13 cellular contexts compared by ENCODE assay signal in the genomic region with DNA sequence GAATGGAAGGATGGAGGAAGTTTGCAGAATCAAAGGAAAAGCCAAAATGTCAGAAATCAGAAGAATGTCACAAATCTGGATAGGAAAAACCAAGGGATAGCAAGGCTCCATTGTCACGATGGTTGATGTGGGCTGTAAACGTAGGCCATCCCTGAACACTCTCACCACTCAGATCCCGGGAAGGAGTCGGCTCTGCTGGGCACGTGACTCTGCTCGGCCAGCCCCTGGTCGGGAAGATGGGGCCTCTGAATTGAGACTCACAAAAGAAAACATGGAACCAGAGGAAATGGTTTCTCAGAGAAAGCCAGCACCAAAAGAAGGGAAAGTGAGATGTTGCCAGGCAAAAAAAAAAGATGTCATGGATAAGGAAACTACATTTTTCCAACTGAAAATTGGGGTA. TPM values are rescaled to one million over a fixed set of nuclear protein-coding genes. Genes with fewer than 3 reads are reported as not detected.
A peak's percentile ranks its signal among the peaks of the same experiment; 100 is the strongest.
DNase-seq lines count a peak whose midpoint lies in the region; ATAC-seq and TF ChIP-seq lines count a peak whose summit lies in the region.
"Had no signal": no experiment of that assay in that cellular context is flagged by ENCODE, and none has a peak within 500 bp of the region (broad histone marks: within the 10 kb centered on the region; RNA-seq: fewer than 3 reads in every experiment).

No MANE protein-coding gene starts in this region.

- intact Hi-C loops in psoas muscle (cut with DNase I) (no loop called here), Caco-2 (cut with micrococcal nuclease; ENCODE audit: unreplicated experiment) (no loop called here), esophagus squamous epithelium (cut with DNase I) (no loop called here)

- DNase-seq in GM23338 (ENCODE audit: low spot score) (no peak), NCI-H2227 (lab: John Stamatoyannopoulos, UW; ENCODE audit: unreplicated experiment) (peak; percentile 47), psoas muscle (no peak), Caco-2 (no peak), esophagus squamous epithelium (lab: John Stamatoyannopoulos, UW) (no peak)
- DNase-seq in naive thymus-derived CD8-positive, alpha-beta T cell: no peak
- DNase-seq: GF-D8, MV-4-11, NCI-H1930 had no signal

- H3K36me3 Mint-ChIP-seq in GM23338 (ENCODE audit: low read depth) (no peaks in the 10 kb centered on the region; the same call in 2 of the 3 replicates), Caco-2 (ENCODE audit: insufficient read depth, unreplicated experiment) (no peaks in the 10 kb centered on the region)
- H3K36me3 Mint-ChIP-seq in naive thymus-derived CD8-positive, alpha-beta T cell: peaks cover 15 to 91% (median 61%) of the 10 kb centered on the region in 3 donors

- BruUV-seq in Caco-2 (replicated peaks; lab: Mats Ljungman, UMichigan): no TSS peak

- H3K9me3 Mint-ChIP-seq in GM23338 (no peaks in the 10 kb centered on the region; the same call in 2 of the 3 replicates), Caco-2 (ENCODE audit: unreplicated experiment) (no peaks in the 10 kb centered on the region)
- H3K9me3 Mint-ChIP-seq in naive thymus-derived CD8-positive, alpha-beta T cell: peaks cover 0 to 2% (median 0%) of the 10 kb centered on the region in 9 donors
- H3K9me3 Mint-ChIP-seq: IgD-negative memory B cell had no signal

- peaks cover 17% of the 10 kb centered on the region for H3K4me1 ChIP-seq in GM23338 (ENCODE audit: insufficient read depth)
- H3K4me1 ChIP-seq in endocrine pancreas (ENCODE audit: control insufficient read depth, insufficient read depth, low read length): peaks cover 5% of the 10 kb centered on the region
- H3K4me1 ChIP-seq in psoas muscle: peaks cover 57% of the 10 kb centered on the region
- no peaks in the 10 kb centered on the region for H3K4me1 ChIP-seq in Caco-2
- no peaks in the 10 kb centered on the region for H3K4me1 ChIP-seq in esophagus squamous epithelium

- TF ChIP-seq POLR2A in esophagus squamous epithelium (IDR thresholded peaks at IDR 0.05): no peak

- no peaks in the 10 kb centered on the region for H3K79me2 ChIP-seq in GM23338 (replicated peaks; ENCODE audit: insufficient read depth)

- POLR2A ChIA-PET in Caco-2 (lab: Charles Lee): no interaction called here
- POLR2A ChIA-PET in naive thymus-derived CD8-positive, alpha-beta T cell (lab: Charles Lee): interaction anchor here (1.0 kb wide), 1 partner anchor 24 kb away, joined by 3 read pairs; no protein-coding TSS in a partner anchor

- H3K4me1 Mint-ChIP-seq in GM23338 (peaks cover 39% of the 10 kb centered on the region), Caco-2 (ENCODE audit: low read depth, unreplicated experiment) (no peaks in the 10 kb centered on the region)
- peaks cover 0 to 36% (median 23%) of the 10 kb centered on the region in 4 donors for H3K4me1 Mint-ChIP-seq in naive thymus-derived CD8-positive, alpha-beta T cell

- TF ChIP-seq CTCF in GM23338 (conservative IDR thresholded peaks at IDR 0.05; ENCODE audit: low read depth in 2 of 2) (no peak), psoas muscle (IDR thresholded peaks at IDR 0.05) (no peak), Caco-2 (IDR thresholded peaks at IDR 0.05; ENCODE audit: insufficient read depth in 1 of 2, low read depth in 1 of 2, low read length in 1 of 2, severe bottlenecking in 1 of 2, unreplicated experiment in 1 of 2) (no peak), esophagus squamous epithelium (IDR thresholded peaks at IDR 0.05) (no peak)

- H3K36me3 ChIP-seq in GM23338 (ENCODE audit: insufficient read depth) (no peaks in the 10 kb centered on the region), endocrine pancreas (ENCODE audit: control insufficient read depth, insufficient read depth, low read length) (peaks cover 7% of the 10 kb centered on the region), psoas muscle (ENCODE audit: insufficient read depth in 1 of 2, low read depth in 1 of 2) (peaks cover 14 to 70% of the 10 kb centered on the region in 2 donors), Caco-2 (ENCODE audit: control insufficient read depth, insufficient read depth, low read length) (no peaks in the 10 kb centered on the region), esophagus squamous epithelium (peaks cover 0 to 98% (median 16%) of the 10 kb centered on the region in 3 donors)

- H4K20me1 ChIP-seq in GM23338 (replicated peaks; ENCODE audit: insufficient read depth): no peaks in the 10 kb centered on the region

- H2AFZ ChIP-seq in GM23338: peak overlapping the region; percentile 38; the same call in 1 of the 2 replicates

- H3K27me3 Mint-ChIP-seq in GM23338 (ENCODE audit: insufficient read depth, low read depth, poor library complexity) (peaks cover 21% of the 10 kb centered on the region), Caco-2 (ENCODE audit: insufficient read depth, unreplicated experiment) (no peaks in the 10 kb centered on the region)
- H3K27me3 Mint-ChIP-seq in naive thymus-derived CD8-positive, alpha-beta T cell: no peaks in the 10 kb centered on the region
- H3K27me3 Mint-ChIP-seq: IgD-negative memory B cell had no signal

- H3K27ac Mint-ChIP-seq in GM23338 (no peak overlapping the region), Caco-2 (ENCODE audit: unreplicated experiment) (no peak overlapping the region)
- peak overlapping the region in 3 of 10 donors; percentile 15 to 54 (median 40) for H3K27ac Mint-ChIP-seq in naive thymus-derived CD8-positive, alpha-beta T cell
- H3K27ac Mint-ChIP-seq: IgD-negative memory B cell had no signal

- no peak overlapping the region for H3K9ac ChIP-seq in endocrine pancreas (ENCODE audit: control insufficient read depth, insufficient read depth, low read length)

- CTCF ChIA-PET in Caco-2 (lab: Charles Lee): no interaction called here

- H3K9me3 ChIP-seq in endocrine pancreas (ENCODE audit: control insufficient read depth, low read length) (no peaks in the 10 kb centered on the region), psoas muscle (no peaks in the 10 kb centered on the region), Caco-2 (no peaks in the 10 kb centered on the region), esophagus squamous epithelium (no peaks in the 10 kb centered on the region)

- no peaks in the 10 kb centered on the region for H3F3A ChIP-seq in GM23338 (replicated peaks; ENCODE audit: low read depth)

- H3K4me3 ChIP-seq in GM23338 (no peak overlapping the region), endocrine pancreas (ENCODE audit: control insufficient read depth, insufficient read depth, low read length) (peak overlapping the region; percentile 32), psoas muscle (no peak overlapping the region), Caco-2 (ENCODE audit: low read depth, low read length) (no peak overlapping the region), esophagus squamous epithelium (no peak overlapping the region)

- H3K4me3 Mint-ChIP-seq in GM23338 (no peak overlapping the region), Caco-2 (ENCODE audit: unreplicated experiment) (no peak overlapping the region)
- no peak overlapping the region for H3K4me3 Mint-ChIP-seq in naive thymus-derived CD8-positive, alpha-beta T cell
- H3K4me3 Mint-ChIP-seq: IgD-negative memory B cell had no signal

- H3K27me3 ChIP-seq in GM23338 (ENCODE audit: insufficient read depth) (no peaks in the 10 kb centered on the region; the same call in 1 of the 2 replicates), endocrine pancreas (ENCODE audit: control insufficient read depth, insufficient read depth, low read length) (no peaks in the 10 kb centered on the region), psoas muscle (ENCODE audit: insufficient read depth in 3 of 3, low read length in 2 of 3) (no peaks in the 10 kb centered on the region), Caco-2 (replicated peaks; ENCODE audit: control insufficient read depth, insufficient read depth, low read length) (no peaks in the 10 kb centered on the region), esophagus squamous epithelium (no peaks in the 10 kb centered on the region)

- H3K4me2 ChIP-seq in GM23338: no peak overlapping the region

- WGBS in psoas muscle, 3 donors: 72 to 89% (median 83%) methylated on average over 7 of the region's 7 CpGs
- WGBS in esophagus squamous epithelium, 2 donors: 75 to 90% methylated on average over 7 of the region's 7 CpGs

- ATAC-seq in GM23338: peak; percentile 38; the same call in 2 of the 3 replicates
- ATAC-seq in psoas muscle: no peak
- ATAC-seq in HG02981 (IDR thresholded peaks at IDR 0.05; ENCODE audit: unreplicated experiment): no peak
- ATAC-seq in naive thymus-derived CD8-positive, alpha-beta T cell: no peak

- H3K27ac ChIP-seq in GM23338 (ENCODE audit: low read depth): no peak overlapping the region
- peak overlapping the region; percentile 57 for H3K27ac ChIP-seq in psoas muscle
- H3K27ac ChIP-seq in esophagus squamous epithelium: no peak overlapping the region
- H3K27ac ChIP-seq: C4-2B had no signal

- no peaks in the 10 kb centered on the region for H3K9me2 ChIP-seq in GM23338 (ENCODE audit: insufficient read depth)

TF ChIP-seq in GM23338, 12 proteins besides CTCF, POLR2A, EP300 and RAD21 (continues in another document):
- no peak for TF ChIP-seq EZH2phosphoT487 (IDR thresholded peaks at IDR 0.05; ENCODE audit: unreplicated experiment)
- TF ChIP-seq POLR2AphosphoS5 (IDR thresholded peaks at IDR 0.05; ENCODE audit: low read depth): no peak

RNA-seq across cellular contexts. Expression of gene TCP11L2, which starts 26.2 kb away (rescaled TPM):
- total RNA-seq in GM23338 (2014; rRNA removed; shearing (Covaris generic)): 4.4 and 5.2 TPM in 2 replicates
- polyA plus RNA-seq in GM23338 (2016; fragmentation: Nextera tagmentation; extraction: Ambion mirVana): 1.4 and 2.4 TPM in 2 replicates
- 10 to 100 TPM; 26.7 to 63.1 (median 39.0) TPM for total RNA-seq in psoas muscle
- polyA plus RNA-seq in psoas muscle: 10 to 100 TPM in 2 of 3 donors, 1 to 10 TPM in 1; 3.9 to 26.0 (median 15.2) TPM
- 7.7 and 11.8 TPM in 2 replicates for total RNA-seq in Caco-2 (2022)
- 10 to 100 TPM; 17.3 to 52.8 (median 27.7) TPM for total RNA-seq in esophagus squamous epithelium
- total RNA-seq in naive thymus-derived CD8-positive, alpha-beta T cell: 100 to 1,000 TPM; 203 to 211 TPM
- 10 to 100 TPM; 30.6 to 45.4 (median 34.7) TPM for polyA plus RNA-seq in naive thymus-derived CD8-positive, alpha-beta T cell

RNA-seq across cellular contexts. Expression of gene POLR3B, which starts 28.8 kb away (rescaled TPM):
- 11.7 and 14.6 TPM in 2 replicates for total RNA-seq in GM23338 (2014; rRNA removed; shearing (Covaris generic))
- polyA plus RNA-seq in GM23338 (2016; fragmentation: Nextera tagmentation; extraction: Ambion mirVana) (3.9 and 4.0 TPM in 2 replicates), psoas muscle (1 to 10 TPM; 3.6 to 6.7 (median 5.3) TPM)
- total RNA-seq in psoas muscle (10 to 100 TPM in 1 of 4 donors, 1 to 10 TPM in 3; 4.3 to 14.0 (median 8.4) TPM), Caco-2 (2022) (13.7 and 13.9 TPM in 2 replicates), esophagus squamous epithelium (10 to 100 TPM; 10.7 to 16.2 (median 12.0) TPM)
- 1 to 10 TPM; 8.1 to 9.1 TPM for total RNA-seq in naive thymus-derived CD8-positive, alpha-beta T cell
- 1 to 10 TPM; 3.1 to 6.2 (median 4.2) TPM for polyA plus RNA-seq in naive thymus-derived CD8-positive, alpha-beta T cell
